10 cellular contexts compared by ENCODE assay signal in the genomic region with DNA sequence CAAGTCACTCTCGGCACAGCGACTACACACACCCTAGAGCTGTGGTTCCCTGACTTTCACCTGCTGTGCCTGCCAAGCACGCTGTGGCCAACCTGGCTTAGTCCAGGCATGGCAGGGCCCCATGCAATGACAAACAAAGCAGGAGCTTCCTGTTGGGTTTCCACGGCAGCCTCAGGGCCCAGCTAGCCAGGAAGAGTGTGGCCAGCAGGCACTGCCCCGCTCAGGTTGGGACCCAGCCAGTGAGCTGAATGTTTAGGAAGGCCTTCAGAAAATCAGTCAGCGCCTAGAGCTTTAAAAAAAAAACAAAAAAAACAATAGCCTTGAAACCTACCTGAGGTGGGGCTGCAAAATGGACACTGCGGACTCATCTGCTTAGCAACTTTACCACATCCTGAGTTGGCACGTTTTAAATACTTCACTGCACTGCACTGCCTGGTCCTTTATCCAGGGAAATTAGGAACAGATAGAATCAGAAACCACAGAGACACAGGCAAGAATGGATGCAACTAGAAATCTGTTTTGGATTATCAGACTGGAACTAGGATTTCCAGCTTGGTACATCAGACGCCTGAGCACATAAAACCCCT. TPM values are rescaled to one million over a fixed set of nuclear protein-coding genes. Genes with fewer than 3 reads are reported as not detected.
DNase-seq lines count a peak whose midpoint lies in the region; ATAC-seq and TF ChIP-seq lines count a peak whose summit lies in the region.
"Had no signal": no experiment of that assay in that cellular context is flagged by ENCODE, and none has a peak within 500 bp of the region (broad histone marks: within the 10 kb centered on the region; RNA-seq: fewer than 3 reads in every experiment).

No MANE protein-coding gene starts in this region.

- peak overlapping the region in 4 of 5 donors; percentile 24 to 87 (median 78) for H3K27ac ChIP-seq in adrenal gland
- H3K27ac ChIP-seq in thymus (ENCODE audit: low read depth) = peak overlapping the region; percentile 31
- H3K27ac ChIP-seq: 22Rv1, cardiac muscle cell had no signal

- intact Hi-C loops in adrenal gland (cut with DNase I) = loop anchor here in 1 of 2 donors (10.0 kb wide), 1 partner anchor 324 kb away; no protein-coding TSS in a partner anchor

- no peaks in the 10 kb centered on the region for H3K27me3 ChIP-seq in adrenal gland
- no peaks in the 10 kb centered on the region for H3K27me3 ChIP-seq in thymus (ENCODE audit: control insufficient read depth, insufficient read depth)
- H3K27me3 ChIP-seq: cardiac muscle cell had no signal

- TF ChIP-seq POLR2A in adrenal gland (IDR thresholded peaks at IDR 0.05) = no peak

- ATAC-seq in GM21447 (IDR thresholded peaks at IDR 0.05; ENCODE audit: unreplicated experiment) = no peak
- ATAC-seq in HG03565 (IDR thresholded peaks at IDR 0.05; ENCODE audit: unreplicated experiment) = no peak

- TF ChIP-seq CTCF in adrenal gland (IDR thresholded peaks at IDR 0.05) = no peak

- no peak overlapping the region for H3K4me3 ChIP-seq in adrenal gland
- H3K4me3 ChIP-seq in thymus (ENCODE audit: low read length) = no peak overlapping the region
- H3K4me3 ChIP-seq: cardiac muscle cell had no signal

- DNase-seq in DMS79 treated with DMSO at 0.1 percent for 48 hours (lab: John Stamatoyannopoulos, UW) (peak; percentile 12), DMS79 (lab: John Stamatoyannopoulos, UW) (no peak), adrenal gland (peak; percentile 27 to 67 (median 61)), hippocampal formation (lab: John Stamatoyannopoulos, UW) (peak; percentile 24 to 37)
- DNase-seq in activated CD8-positive, alpha-beta memory T cell treated with anti-CD3 and anti-CD28 coated beads for 24 hours = no peak

- H3K9me3 ChIP-seq in adrenal gland (replicated peaks in 1 of 3) (no peaks in the 10 kb centered on the region), thymus (ENCODE audit: control insufficient read depth) (no peaks in the 10 kb centered on the region)

- no peaks in the 10 kb centered on the region for H3K36me3 ChIP-seq in adrenal gland (replicated peaks in 1 of 2)
- no peaks in the 10 kb centered on the region for H3K36me3 ChIP-seq in thymus (ENCODE audit: control insufficient read depth, insufficient read depth)
- H3K36me3 ChIP-seq: cardiac muscle cell had no signal

- H3K4me1 ChIP-seq in adrenal gland (replicated peaks in 1 of 2) = peaks cover 20 to 30% of the 10 kb centered on the region in 2 donors
- no peaks in the 10 kb centered on the region for H3K4me1 ChIP-seq in thymus (ENCODE audit: control insufficient read depth, insufficient read depth, low read length)

- WGBS in adrenal gland, 4 donors = 62 to 72% (median 68%) methylated on average over 9 of the region's 9 CpGs
- 55% methylated on average over 9 of the region's 9 CpGs for WGBS in thymus

RNA-seq across cellular contexts. Expression of a gene that starts 36.3 kb away (rescaled TPM):
- total RNA-seq in adrenal gland = not detected
- not detected for polyA plus RNA-seq in adrenal gland
- polyA plus RNA-seq in thymus = not detected
- total RNA-seq: cardiac muscle cell had no signal
- polyA plus RNA-seq: cardiac muscle cell had no signal

Comparison
In these comparisons a context has a peak if more than half of its experiments do, and no peak if none do; other contexts are left out.
1. DNase-seq: peak in DMS79 treated with DMSO at 0.1 percent for 48 hours (single experiment), adrenal gland (7 of 7) and hippocampal formation (2 of 2); none in DMS79 (single experiment) and activated CD8-positive, alpha-beta memory T cell treated with anti-CD3 and anti-CD28 coated beads for 24 hours (single experiment).